8 cellular contexts compared by ENCODE assay signal in genomic region chr11:114758627-114759026, GRCh38.
"Had no signal": no experiment of that assay in that cellular context is flagged by ENCODE, and none has a peak within 500 bp of the region (broad histone marks: within the 10 kb centered on the region; RNA-seq: fewer than 3 reads in every experiment).

No MANE protein-coding gene starts in this region.

- H3K4me3 Mint-ChIP-seq: GM23338, H9 had no signal

- FAIRE-seq: H1, H54, HTR-8/SVneo, K562 had no signal

- H3K9me3 Mint-ChIP-seq: GM23338, H9 had no signal

- DNase-seq: H9, HCEC 1CT, IMR-90 had no signal

- H3K4me1 Mint-ChIP-seq: GM23338, H9 had no signal

- ATAC-seq: GM23338, K562 had no signal

- H3K27ac Mint-ChIP-seq: GM23338 had no signal
